In the genomic region with DNA sequence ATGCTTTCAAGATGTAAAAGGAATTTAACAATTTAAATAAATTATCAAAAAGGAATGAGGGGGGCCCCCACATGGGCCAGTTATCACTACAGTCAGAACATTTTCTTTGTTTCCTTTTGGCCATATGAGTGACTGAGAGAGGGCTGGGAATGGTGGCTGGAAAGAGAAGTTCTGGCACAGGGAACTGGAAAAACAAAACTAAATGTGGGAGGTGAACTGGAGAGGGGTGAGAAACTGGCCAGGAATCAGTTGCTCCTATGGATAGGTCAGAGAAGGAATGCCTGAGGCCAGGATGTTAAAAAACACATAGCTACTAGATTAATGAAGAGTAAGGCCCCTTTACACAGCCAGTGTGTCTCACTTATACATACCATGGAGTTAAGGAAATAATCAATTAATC, we compare ENCODE assay signal across 11 cellular contexts.
A peak's percentile ranks its signal among the peaks of the same experiment; 100 is the strongest.
DNase-seq lines count a peak whose midpoint lies in the region; ATAC-seq and TF ChIP-seq lines count a peak whose summit lies in the region.
"Had no signal": no experiment of that assay in that cellular context is flagged by ENCODE, and none has a peak within 500 bp of the region (broad histone marks: within the 10 kb centered on the region; RNA-seq: fewer than 3 reads in every experiment).

No MANE protein-coding gene starts in this region.

- no peak for TF ChIP-seq CTCF in CD8-positive, alpha-beta T cell (IDR thresholded peaks at IDR 0.05)
- no peak for TF ChIP-seq CTCF in fibroblast of villous mesenchyme (IDR thresholded peaks at IDR 0.05; ENCODE audit: insufficient read depth, low read depth, low read length)
- TF ChIP-seq CTCF in parathyroid adenoma (IDR thresholded peaks at IDR 0.05): no peak

- H3K27ac ChIP-seq in CD8-positive, alpha-beta T cell (ENCODE audit: low read depth, low read length): no peak overlapping the region
- peak overlapping the region; percentile 56 for H3K27ac ChIP-seq in parathyroid adenoma
- H3K27ac ChIP-seq: KMS-11, SK-N-MC had no signal

- no peaks in the 10 kb centered on the region for H3K27me3 ChIP-seq in CD8-positive, alpha-beta T cell (ENCODE audit: insufficient read depth, low read length)
- H3K27me3 ChIP-seq in parathyroid adenoma (ENCODE audit: control insufficient read depth, insufficient read depth, low read length): no peaks in the 10 kb centered on the region

- H3K4me3 Mint-ChIP-seq in CD8-positive, alpha-beta T cell: no peak overlapping the region
- peak overlapping the region; percentile 77 for H3K4me3 Mint-ChIP-seq in T-helper 17 cell
- H3K4me3 Mint-ChIP-seq in activated CD4-positive, alpha-beta T cell treated with anti-CD3 and anti-CD28 coated beads, Interleukin-2, amount 10 ng/mL, durations not matched to agents 24 days and 14 days: no peak overlapping the region

- peaks cover 93% of the 10 kb centered on the region for H3K4me1 Mint-ChIP-seq in CD8-positive, alpha-beta T cell (ENCODE audit: low read depth)
- H3K4me1 Mint-ChIP-seq in T-helper 17 cell: peaks cover 78% of the 10 kb centered on the region
- H3K4me1 Mint-ChIP-seq in activated CD4-positive, alpha-beta T cell treated with anti-CD3 and anti-CD28 coated beads, Interleukin-2, amount 10 ng/mL, durations not matched to agents 24 days and 14 days: peaks cover 55% of the 10 kb centered on the region

- peaks cover 80% of the 10 kb centered on the region for H3K4me1 ChIP-seq in CD8-positive, alpha-beta T cell (ENCODE audit: insufficient read depth, low read length)
- peaks cover 75% of the 10 kb centered on the region for H3K4me1 ChIP-seq in parathyroid adenoma

- H3K4me2 ChIP-seq in parathyroid adenoma (ENCODE audit: low read length): no peak overlapping the region
- H3K4me2 ChIP-seq: KMS-11 had no signal

- H3K79me2 ChIP-seq in parathyroid adenoma: peaks cover 82% of the 10 kb centered on the region

- H3K9ac ChIP-seq in parathyroid adenoma: no peak overlapping the region
- H3K9ac ChIP-seq: KMS-11 had no signal

- no peak overlapping the region for H3K4me3 ChIP-seq in CD8-positive, alpha-beta T cell (ENCODE audit: low read depth, low read length)
- H3K4me3 ChIP-seq in fibroblast of villous mesenchyme (ENCODE audit: low read depth, low read length) (no peak overlapping the region), parathyroid adenoma (ENCODE audit: low read depth, low read length) (no peak overlapping the region)
- H3K4me3 ChIP-seq: SK-N-MC had no signal

- intact Hi-C loops in CD8-positive, alpha-beta T cell (cut with DNase I, micrococcal nuclease): no loop called here
- intact Hi-C loops in activated CD4-positive, alpha-beta T cell treated with anti-CD3 and anti-CD28 coated beads, Interleukin-2, amount 10 ng/mL, durations not matched to agents 24 days and 14 days (cut with micrococcal nuclease): no loop called here

- CTCF ChIA-PET in CD8-positive, alpha-beta T cell (lab: Charles Lee): interaction anchor here (2.3 kb wide), 1 partner anchor 20 kb away, joined by 9 read pairs; no protein-coding TSS in a partner anchor

- peaks cover 3% of the 10 kb centered on the region for H3K36me3 Mint-ChIP-seq in CD8-positive, alpha-beta T cell
- peaks cover 3% of the 10 kb centered on the region for H3K36me3 Mint-ChIP-seq in T-helper 17 cell (ENCODE audit: low read depth)
- H3K36me3 Mint-ChIP-seq in activated CD4-positive, alpha-beta T cell treated with anti-CD3 and anti-CD28 coated beads, Interleukin-2, amount 10 ng/mL, durations not matched to agents 24 days and 14 days (ENCODE audit: low read depth): peaks cover 3% of the 10 kb centered on the region

- POLR2A ChIA-PET in CD8-positive, alpha-beta T cell (lab: Charles Lee): interaction anchor here (1.8 kb wide), 1 partner anchor 10 kb away, joined by 5 read pairs; no protein-coding TSS in a partner anchor

- peak overlapping the region; percentile 43 for H3K27ac Mint-ChIP-seq in CD8-positive, alpha-beta T cell
- peak overlapping the region; percentile 72 for H3K27ac Mint-ChIP-seq in T-helper 17 cell
- no peak overlapping the region for H3K27ac Mint-ChIP-seq in activated CD4-positive, alpha-beta T cell treated with anti-CD3 and anti-CD28 coated beads, Interleukin-2, amount 10 ng/mL, durations not matched to agents 24 days and 14 days

- H3K27me3 Mint-ChIP-seq in CD8-positive, alpha-beta T cell (ENCODE audit: low read depth): no peaks in the 10 kb centered on the region
- no peaks in the 10 kb centered on the region for H3K27me3 Mint-ChIP-seq in T-helper 17 cell
- H3K27me3 Mint-ChIP-seq in activated CD4-positive, alpha-beta T cell treated with anti-CD3 and anti-CD28 coated beads, Interleukin-2, amount 10 ng/mL, durations not matched to agents 24 days and 14 days: no peaks in the 10 kb centered on the region

- H3K36me3 ChIP-seq in CD8-positive, alpha-beta T cell (ENCODE audit: insufficient read depth, low read length): no peaks in the 10 kb centered on the region
- no peaks in the 10 kb centered on the region for H3K36me3 ChIP-seq in parathyroid adenoma (ENCODE audit: control insufficient read depth, insufficient read depth, low read length)

- ATAC-seq in CD8-positive, alpha-beta T cell: no peak
- ATAC-seq in T-helper 17 cell: no peak
- no peak for ATAC-seq in HG03025 (IDR thresholded peaks at IDR 0.05; ENCODE audit: low FRiP score, unreplicated experiment)

- H2AFZ ChIP-seq in parathyroid adenoma: no peak overlapping the region

- H3K9me3 Mint-ChIP-seq in CD8-positive, alpha-beta T cell: no peaks in the 10 kb centered on the region
- no peaks in the 10 kb centered on the region for H3K9me3 Mint-ChIP-seq in activated CD4-positive, alpha-beta T cell treated with anti-CD3 and anti-CD28 coated beads, Interleukin-2, amount 10 ng/mL, durations not matched to agents 24 days and 14 days

- DNase-seq in CD8-positive, alpha-beta T cell: no peak
- DNase-seq in T-helper 17 cell (no peak), fibroblast of villous mesenchyme (ENCODE audit: low read depth) (peak; percentile 67), COR-L47 (lab: John Stamatoyannopoulos, UW) (no peak)
- DNase-seq in effector CD8-positive, alpha-beta T cell (lab: John Stamatoyannopoulos, UW): no peak
- no peak for DNase-seq in activated CD4-positive, alpha-beta T cell treated with anti-CD3 and anti-CD28 coated beads, Interleukin-2, amount 10 ng/mL, durations not matched to agents 24 days and 14 days
- DNase-seq: hippocampal formation had no signal

- no peaks in the 10 kb centered on the region for H3K9me3 ChIP-seq in CD8-positive, alpha-beta T cell (ENCODE audit: low read length)
- H3K9me3 ChIP-seq in T-helper 17 cell (ENCODE audit: control insufficient read depth, low read length, poor library complexity, severe bottlenecking) (no peaks in the 10 kb centered on the region), parathyroid adenoma (ENCODE audit: control insufficient read depth, low read length) (no peaks in the 10 kb centered on the region)
